26 cellular contexts compared by ENCODE assay signal in genomic region chr18:13175266-13175665, GRCh38. TPM values are rescaled to one million over a fixed set of nuclear protein-coding genes. Genes with fewer than 3 reads are reported as not detected.
DNase-seq lines count a peak whose midpoint lies in the region; ATAC-seq and TF ChIP-seq lines count a peak whose summit lies in the region.
"Had no signal": no experiment of that assay in that cellular context is flagged by ENCODE, and none has a peak within 500 bp of the region (broad histone marks: within the 10 kb centered on the region; RNA-seq: fewer than 3 reads in every experiment).

No MANE protein-coding gene starts in this region.

- peak overlapping the region; percentile 70 to 81 for H3K27ac Mint-ChIP-seq in activated naive CD4-positive, alpha-beta T cell treated with anti-CD3 and anti-CD28 coated beads, Interleukin-2, amount 50 U/mL, for 72 hours
- H3K27ac Mint-ChIP-seq: CD8-positive, alpha-beta T cell had no signal

- peak overlapping the region; percentile 40 for H3K4me2 ChIP-seq in smooth muscle cell
- H3K4me2 ChIP-seq: BLaER1 had no signal

- no peaks in the 10 kb centered on the region for H3K79me2 ChIP-seq in smooth muscle cell (ENCODE audit: low read depth)

- no peak for DNase-seq in activated naive CD4-positive, alpha-beta T cell treated with anti-CD3 and anti-CD28 coated beads, Interleukin-2, amount 50 U/mL, for 72 hours (ENCODE audit: low spot score in 2 of 2)
- DNase-seq in activated naive CD4-positive, alpha-beta T cell (lab: John Stamatoyannopoulos, UW) = no peak
- DNase-seq in right cardiac atrium (peak in 1 of 3 donors; percentile 45), smooth muscle cell (lab: John Stamatoyannopoulos, UW; ENCODE audit: unreplicated experiment) (no peak), mucosa of descending colon (no peak), NCI-H2227 treated with DMSO at 0.1 percent for 48 hours (lab: John Stamatoyannopoulos, UW) (no peak), LoVo (ENCODE audit: low spot score) (no peak)
- DNase-seq: ACHN; Calu3; CD8-positive, alpha-beta T cell; DMS153; GM23248; KBM-7; NCI-H1092 treated with DMSO at 0.1 percent for 48 hours; NCI-H1436 treated with DMSO at 0.1 percent for 48 hours; NCI-H1930; NCI-H226; NCI-H510A treated with DMSO at 0.1 percent for 48 hours; NCI-H774; NK-92 treated with Interleukin-12 subunit alpha and Interleukin-12 subunit beta, amount 100 ng/mL, for 24 hours; SJCRH30 had no signal

- H3F3A ChIP-seq in smooth muscle cell (ENCODE audit: low read depth) = peaks cover 5% of the 10 kb centered on the region

- H3K4me3 ChIP-seq in right cardiac atrium (ENCODE audit: low read length) (no peak overlapping the region), liver (ENCODE audit: low read depth in 1 of 3, low read length in 3 of 3) (no peak overlapping the region), smooth muscle cell (no peak overlapping the region), mucosa of descending colon (no peak overlapping the region)
- H3K4me3 ChIP-seq: BLaER1, GM23248, HAP-1, SJCRH30 had no signal

- intact Hi-C loops in right cardiac atrium (cut with DNase I) (no loop called here), mucosa of descending colon (cut with DNase I, micrococcal nuclease) (no loop called here)

- H3K27ac ChIP-seq in right cardiac atrium (ENCODE audit: low read length) = no peak overlapping the region
- peak overlapping the region; percentile 92 to 95 for H3K27ac ChIP-seq in liver (ENCODE audit: low read depth in 1 of 2, low read length in 2 of 2)
- no peak overlapping the region for H3K27ac ChIP-seq in smooth muscle cell (ENCODE audit: low read depth)
- H3K27ac ChIP-seq: 22Rv1, BLaER1, GM23248, SJCRH30 had no signal

- no peaks in the 10 kb centered on the region for H3K36me3 Mint-ChIP-seq in activated naive CD4-positive, alpha-beta T cell treated with anti-CD3 and anti-CD28 coated beads, Interleukin-2, amount 50 U/mL, for 72 hours
- H3K36me3 Mint-ChIP-seq: CD8-positive, alpha-beta T cell had no signal

- H3K9ac ChIP-seq in liver (ENCODE audit: low read depth in 1 of 2, low read length in 2 of 2) = peak overlapping the region; percentile 47 to 52
- no peak overlapping the region for H3K9ac ChIP-seq in smooth muscle cell (ENCODE audit: low read depth)
- H3K9ac ChIP-seq: BLaER1, GM23248 had no signal

- H3K4me1 ChIP-seq in right cardiac atrium (ENCODE audit: control insufficient read depth, insufficient read depth, low read length) (no peaks in the 10 kb centered on the region), liver (ENCODE audit: control insufficient read depth in 4 of 4, insufficient read depth in 4 of 4, low read length in 3 of 4) (peaks cover 6 to 43% (median 15%) of the 10 kb centered on the region in 4 donors), smooth muscle cell (ENCODE audit: low read depth) (no peaks in the 10 kb centered on the region), mucosa of descending colon (ENCODE audit: low read depth) (peaks cover 19% of the 10 kb centered on the region)
- H3K4me1 ChIP-seq: HAP-1, SJCRH30 had no signal

- TF ChIP-seq CTCF in liver (IDR thresholded peaks at IDR 0.05; ENCODE audit: low read depth, low read length, missing input control) (no peak), smooth muscle cell (IDR thresholded peaks at IDR 0.05; ENCODE audit: borderline replicate concordance, insufficient read depth, poor library complexity, severe bottlenecking) (no peak), mucosa of descending colon (IDR thresholded peaks at IDR 0.05) (no peak)

- H3K9me3 ChIP-seq in right cardiac atrium (ENCODE audit: control insufficient read depth, low read length) (no peaks in the 10 kb centered on the region), liver (ENCODE audit: control insufficient read depth in 4 of 4, low read length in 3 of 4) (no peaks in the 10 kb centered on the region), smooth muscle cell (replicated peaks; ENCODE audit: low read depth) (no peaks in the 10 kb centered on the region), mucosa of descending colon (no peaks in the 10 kb centered on the region)
- H3K9me3 ChIP-seq: BLaER1, HAP-1, SJCRH30 had no signal

- ATAC-seq in activated naive CD4-positive, alpha-beta T cell treated with anti-CD3 and anti-CD28 coated beads, Interleukin-2, amount 50 U/mL, for 72 hours = no peak
- ATAC-seq in right cardiac atrium (peak; percentile 64), mucosa of descending colon (no peak)
- ATAC-seq: CD8-positive, alpha-beta T cell had no signal

- H2AFZ ChIP-seq in smooth muscle cell (ENCODE audit: low read depth) = no peak overlapping the region
- H2AFZ ChIP-seq: GM23248 had no signal

- H3K27me3 ChIP-seq in right cardiac atrium (ENCODE audit: control insufficient read depth, insufficient read depth) (no peaks in the 10 kb centered on the region), liver (ENCODE audit: control insufficient read depth in 4 of 4, insufficient read depth in 4 of 4, low read length in 3 of 4) (no peaks in the 10 kb centered on the region), smooth muscle cell (ENCODE audit: low read depth) (no peaks in the 10 kb centered on the region)
- H3K27me3 ChIP-seq: BLaER1, SJCRH30 had no signal

- TF ChIP-seq RAD21 in liver (IDR thresholded peaks at IDR 0.05) = no peak

- WGBS in right cardiac atrium = 46% methylated on average over 8 of the region's 8 CpGs
- WGBS in liver = 33% methylated on average over 8 of the region's 8 CpGs
- WGBS in smooth muscle cell (ENCODE audit: low lambda C conversion rate) = 54% methylated on average over 8 of the region's 8 CpGs

- no peaks in the 10 kb centered on the region for H3K36me3 ChIP-seq in liver (ENCODE audit: control insufficient read depth in 4 of 4, insufficient read depth in 3 of 4, low read depth in 1 of 4, low read length in 3 of 4)
- no peaks in the 10 kb centered on the region for H3K36me3 ChIP-seq in smooth muscle cell (ENCODE audit: low read depth)
- H3K36me3 ChIP-seq in mucosa of descending colon (ENCODE audit: low read depth) = peaks cover 4% of the 10 kb centered on the region
- H3K36me3 ChIP-seq: BLaER1, HAP-1, SJCRH30 had no signal

- no peaks in the 10 kb centered on the region for H4K20me1 ChIP-seq in smooth muscle cell (ENCODE audit: low read depth)
- H4K20me1 ChIP-seq: BLaER1 had no signal

- H3K9me3 Mint-ChIP-seq in activated naive CD4-positive, alpha-beta T cell treated with anti-CD3 and anti-CD28 coated beads, Interleukin-2, amount 50 U/mL, for 72 hours = peaks cover 0 to 4% of the 10 kb centered on the region in 2 donors

TF ChIP-seq in liver, 16 proteins besides CTCF, POLR2A, EP300 and RAD21 (continues in another document):
- TF ChIP-seq JUND (IDR thresholded peaks at IDR 0.05) (no peak), RXRA (IDR thresholded peaks at IDR 0.05) (no peak), FOXA1 (IDR thresholded peaks at IDR 0.05) (no peak), SP1 (IDR thresholded peaks at IDR 0.05) (no peak), TAF1 (conservative IDR thresholded peaks at IDR 0.05) (no peak), ATF3 (IDR thresholded peaks at IDR 0.05) (no peak), HNF4A (conservative IDR thresholded peaks at IDR 0.05) (no peak), EGR1 (IDR thresholded peaks at IDR 0.05; ENCODE audit: low read depth in 2 of 2) (no peak), YY1 (IDR thresholded peaks at IDR 0.05) (no peak), HNF4G (IDR thresholded peaks at IDR 0.05) (no peak), REST (IDR thresholded peaks at IDR 0.05) (no peak), FOXA2 (IDR thresholded peaks at IDR 0.05) (no peak), GABPA (IDR thresholded peaks at IDR 0.05 in 1 of 2, conservative IDR thresholded peaks at IDR 0.05 in 1 of 2) (no peak), NR2F2 (IDR thresholded peaks at IDR 0.05) (no peak), MAX (IDR thresholded peaks at IDR 0.05) (no peak)

RNA-seq across cellular contexts. Expression of gene LDLRAD4, which starts 43.3 kb away (rescaled TPM):
- 10 to 100 TPM; 18.4 to 59.2 TPM for total RNA-seq in activated naive CD4-positive, alpha-beta T cell treated with anti-CD3 and anti-CD28 coated beads, Interleukin-2, amount 50 U/mL, for 72 hours
- 100 to 1,000 TPM in 1 of 4 donors, 10 to 100 TPM in 3; 46.6 to 159 (median 70.0) TPM for total RNA-seq in right cardiac atrium
- 25.7 TPM for polyA plus RNA-seq in right cardiac atrium
- 10 to 100 TPM; 15.6 to 41.7 TPM for total RNA-seq in liver
- polyA plus RNA-seq in liver = 1 to 10 TPM; 4.8 to 9.8 TPM
- total RNA-seq in smooth muscle cell = 36.2 and 41.1 TPM in 2 replicates
- polyA plus RNA-seq in smooth muscle cell = 40.9 and 48.3 TPM in 2 replicates
- total RNA-seq in mucosa of descending colon = 10 to 100 TPM; 36.8 to 41.0 (median 37.4) TPM
- total RNA-seq: G401, GM23248 had no signal
- polyA plus RNA-seq: GM23248 had no signal

Comparison
In these comparisons a context has a peak if more than half of its experiments do, and no peak if none do; other contexts are left out.
1. ATAC-seq: peak in right cardiac atrium (2 of 2); none in activated naive CD4-positive, alpha-beta T cell treated with anti-CD3 and anti-CD28 coated beads, Interleukin-2, amount 50 U/mL, for 72 hours (0 of 2) and mucosa of descending colon (single experiment).
2. H3K27ac ChIP-seq: peak in liver (2 of 2); none in right cardiac atrium (single experiment) and smooth muscle cell (single experiment).